ENCODE assay signal across 8 cellular contexts in genomic region chr16:4272114-4272954, GRCh38. TPM values are rescaled to one million over a fixed set of nuclear protein-coding genes. Genes with fewer than 3 reads are reported as not detected.
A peak's percentile ranks its signal among the peaks of the same experiment; 100 is the strongest.
DNase-seq lines count a peak whose midpoint lies in the region; ATAC-seq and TF ChIP-seq lines count a peak whose summit lies in the region.

No MANE protein-coding gene starts in this region.

- H3K36me3 Mint-ChIP-seq in effector memory CD8-positive, alpha-beta T cell (ENCODE audit: insufficient read depth): peaks cover 35% of the 10 kb centered on the region

- H3K4me1 ChIP-seq in BLaER1: peaks cover 40% of the 10 kb centered on the region
- H3K4me1 ChIP-seq in lung (ENCODE audit: control insufficient read depth in 2 of 2, insufficient read depth in 2 of 2, low read length in 2 of 2): peaks cover 0 to 7% of the 10 kb centered on the region in 2 donors

- peaks cover 5 to 9% of the 10 kb centered on the region in 2 donors for H3K4me1 Mint-ChIP-seq in effector memory CD8-positive, alpha-beta T cell (ENCODE audit: low read depth in 2 of 2)

- H3K9me3 Mint-ChIP-seq in effector memory CD8-positive, alpha-beta T cell: no peaks in the 10 kb centered on the region

- H3K27ac ChIP-seq in BLaER1: peak overlapping the region; percentile 100
- peak overlapping the region; percentile 74 to 91 for H3K27ac ChIP-seq in lung (ENCODE audit: low read depth in 1 of 2, low read length in 1 of 2)

- H3K27me3 ChIP-seq in BLaER1: no peaks in the 10 kb centered on the region
- H3K27me3 ChIP-seq in lung (ENCODE audit: control insufficient read depth, insufficient read depth): no peaks in the 10 kb centered on the region

- H3K27ac Mint-ChIP-seq in effector memory CD8-positive, alpha-beta T cell: peak overlapping the region; percentile 87 to 91

- H3K36me3 ChIP-seq in BLaER1 (peaks cover 28% of the 10 kb centered on the region), lung (ENCODE audit: control insufficient read depth in 2 of 2, insufficient read depth in 2 of 2, low read length in 2 of 2) (no peaks in the 10 kb centered on the region)

- peak overlapping the region; percentile 98 for H3K9ac ChIP-seq in BLaER1

- no peaks in the 10 kb centered on the region for H3K27me3 Mint-ChIP-seq in effector memory CD8-positive, alpha-beta T cell

- H4K20me1 ChIP-seq in BLaER1: peaks cover 22% of the 10 kb centered on the region

- peak overlapping the region; percentile 98 for H3K4me2 ChIP-seq in BLaER1

- H3K9me3 ChIP-seq in BLaER1 (no peaks in the 10 kb centered on the region), lung (ENCODE audit: control insufficient read depth in 2 of 2, insufficient read depth in 1 of 2, low read length in 1 of 2) (no peaks in the 10 kb centered on the region)

- ATAC-seq in GM18498 (IDR thresholded peaks at IDR 0.05; ENCODE audit: unreplicated experiment): peak; percentile 6
- peak; percentile 24 for ATAC-seq in effector memory CD8-positive, alpha-beta T cell (replicated peaks)
- peak; percentile 3 for ATAC-seq in lung (ENCODE audit: insufficient read depth, low FRiP score)

- peak; percentile 26 for DNase-seq in HS-27A (ENCODE audit: low read depth)
- DNase-seq in SW480 (ENCODE audit: low spot score): peak; percentile 42
- peak in 1 of 3 experiments; percentile 26 for DNase-seq in effector memory CD8-positive, alpha-beta T cell
- DNase-seq in lung (ENCODE audit: low spot score): peak; percentile 54
- peak; percentile 54 for DNase-seq in superior temporal gyrus (ENCODE audit: extremely low spot score)
- no peak for DNase-seq in dedifferentiated amniotic fluid mesenchymal stem cell (ENCODE audit: extremely low spot score)

- 0 to 1% methylated on average over 48 to 79 of the region's 79 CpGs for WGBS in lung, 2 donors

- H3K4me3 ChIP-seq in BLaER1: peak overlapping the region; percentile 92
- H3K4me3 ChIP-seq in lung: peak overlapping the region; percentile 66

- no peak for TF ChIP-seq CTCF in lung (IDR thresholded peaks at IDR 0.05; ENCODE audit: control extremely low read depth, extremely low read depth)

- H3K4me3 Mint-ChIP-seq in effector memory CD8-positive, alpha-beta T cell: peak overlapping the region; percentile 88 to 90

RNA-seq across cellular contexts. Expression of gene TFAP4, which starts 0.5 kb away (rescaled TPM):
- total RNA-seq in lung: 10 to 100 TPM in 1 of 2 donors, 1 to 10 TPM in 1; 9.7 to 12.3 TPM
- polyA plus RNA-seq in lung: 10 to 100 TPM in 1 of 2 donors, 1 to 10 TPM in 1; 5.7 to 10.5 TPM

RNA-seq across cellular contexts. Expression of gene SRL, which starts 30.5 kb away (rescaled TPM):
- total RNA-seq in lung: 1 to 10 TPM; 2.1 to 2.9 TPM
- polyA plus RNA-seq in lung: under 1 TPM; 0.30 to 0.37 TPM

RNA-seq across cellular contexts. Expression of gene GLIS2, which starts 43.5 kb away (rescaled TPM):
- total RNA-seq in lung: 10 to 100 TPM in 1 of 2 donors, 1 to 10 TPM in 1; 8.8 to 25.5 TPM
- polyA plus RNA-seq in lung: 10 to 100 TPM; 14.8 to 15.1 TPM
